ENCODE assay signal across 17 cellular contexts in the genomic region with DNA sequence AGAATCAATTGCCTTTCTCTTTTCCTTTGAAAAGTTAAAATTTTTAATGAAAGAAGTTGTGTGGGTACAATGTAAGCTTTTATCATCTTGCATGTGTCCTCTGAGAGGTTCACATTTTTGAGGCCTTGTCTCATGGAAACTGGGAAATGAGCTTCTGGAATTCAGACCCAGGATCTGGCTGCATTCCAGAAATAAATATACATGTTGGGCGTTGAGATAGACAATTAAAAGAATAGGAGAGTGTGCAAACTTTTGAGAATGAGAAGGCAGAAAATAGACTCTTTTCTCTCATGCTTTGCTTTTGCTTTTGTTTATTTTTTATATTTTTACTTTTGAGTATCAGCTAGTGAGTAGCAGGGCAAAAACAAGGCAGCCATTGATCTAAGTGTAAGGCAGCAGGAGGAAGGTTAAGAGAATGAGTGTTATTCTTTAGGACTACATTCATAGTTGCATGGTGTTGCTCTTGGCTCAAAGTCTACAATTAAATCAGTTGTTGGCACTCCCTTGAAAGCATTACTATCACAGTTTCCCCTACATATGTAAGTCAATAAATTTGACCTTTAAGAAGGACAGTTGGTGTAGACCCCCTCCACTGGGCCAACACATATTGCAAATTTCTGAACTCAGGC. TPM values are rescaled to one million over a fixed set of nuclear protein-coding genes. Genes with fewer than 3 reads are reported as not detected.
DNase-seq lines count a peak whose midpoint lies in the region; ATAC-seq and TF ChIP-seq lines count a peak whose summit lies in the region.
"Had no signal": no experiment of that assay in that cellular context is flagged by ENCODE, and none has a peak within 500 bp of the region (broad histone marks: within the 10 kb centered on the region; RNA-seq: fewer than 3 reads in every experiment).

No MANE protein-coding gene starts in this region.

- H3K4me1 ChIP-seq in GM23248 (ENCODE audit: insufficient read depth) = no peaks in the 10 kb centered on the region

- H3K27ac ChIP-seq in GM23248 (no peak overlapping the region), brain microvascular endothelial cell (no peak overlapping the region)
- H3K27ac ChIP-seq: cardiac muscle cell, transverse colon had no signal

- 5% methylated on average over 1 of the region's 1 CpG for WGBS in GM23248 (ENCODE audit: low coverage in 1 of 2, low lambda C conversion rate in 2 of 2, missing lambda C conversion rate in 2 of 2), 2 experiments

- H3K27me3 ChIP-seq in GM23248 (replicated peaks; ENCODE audit: insufficient read depth) (peaks cover 6% of the 10 kb centered on the region), brain microvascular endothelial cell (replicated peaks) (no peaks in the 10 kb centered on the region)
- H3K27me3 ChIP-seq: cardiac muscle cell, heart left ventricle, right lobe of liver, transverse colon had no signal

- no peak overlapping the region for H3K9ac ChIP-seq in GM23248

- H2AFZ ChIP-seq in GM23248 = no peak overlapping the region

- H4K20me1 ChIP-seq in GM23248 (ENCODE audit: insufficient read depth) = no peaks in the 10 kb centered on the region

- no peaks in the 10 kb centered on the region for H3K9me2 ChIP-seq in GM23248 (ENCODE audit: insufficient read depth)

- no peaks in the 10 kb centered on the region for H3K9me3 ChIP-seq in GM23248 (ENCODE audit: low read depth)
- H3K9me3 ChIP-seq: heart left ventricle, right lobe of liver, transverse colon had no signal

- in situ Hi-C loops in GM23248 (cut with MboI) (no loop called here), brain microvascular endothelial cell (cut with HindIII; ENCODE audit: low pct_ligation_motif_present, low sequenced_read_pairs) (no loop called here)

- no peaks in the 10 kb centered on the region for H3F3A ChIP-seq in GM23248 (ENCODE audit: insufficient read depth)

- H3K4me2 ChIP-seq in GM23248 (ENCODE audit: unreplicated experiment) = no peak overlapping the region

- H3K4me3 ChIP-seq in GM23248 (no peak overlapping the region), brain microvascular endothelial cell (ENCODE audit: low read depth, low read length) (no peak overlapping the region), fibroblast of the aortic adventitia (ENCODE audit: low read depth, low read length) (no peak overlapping the region)
- H3K4me3 ChIP-seq: cardiac muscle cell, heart left ventricle, right lobe of liver, transverse colon had no signal

- no peaks in the 10 kb centered on the region for H3K79me2 ChIP-seq in GM23248 (ENCODE audit: insufficient read depth)

- H3K36me3 ChIP-seq in GM23248 (ENCODE audit: low read depth) = no peaks in the 10 kb centered on the region
- H3K36me3 ChIP-seq in brain microvascular endothelial cell (replicated peaks) = no peaks in the 10 kb centered on the region
- H3K36me3 ChIP-seq: cardiac muscle cell, heart left ventricle, right lobe of liver, transverse colon had no signal

- TF ChIP-seq CTCF in brain microvascular endothelial cell (IDR thresholded peaks at IDR 0.05; ENCODE audit: low read depth, low read length, missing control alignments) (peak; percentile 5), fibroblast of the aortic adventitia (IDR thresholded peaks at IDR 0.05; ENCODE audit: insufficient read depth, low read length) (no peak)

- DNase-seq in GM23248 (peak; percentile 26), brain microvascular endothelial cell (peak; percentile 35), fibroblast of the aortic adventitia (ENCODE audit: low read depth) (peak; percentile 70), pons (ENCODE audit: low spot score) (peak; percentile 81), NCI-H2227 (lab: John Stamatoyannopoulos, UW; ENCODE audit: unreplicated experiment) (no peak)
- DNase-seq: activated naive CD4-positive, alpha-beta T cell; heart left ventricle; naive thymus-derived CD8-positive, alpha-beta T cell; Right ventricle myocardium superior; stimulated activated CD4-positive, alpha-beta T cell treated with anti-CD3 and anti-CD28 coated beads, Interleukin-4, amount 100 ng/mL, for 4 hours; transverse colon had no signal

- ATAC-seq in GM19035 (IDR thresholded peaks at IDR 0.05; ENCODE audit: unreplicated experiment) = no peak
- no peak for ATAC-seq in GM19467 (IDR thresholded peaks at IDR 0.05; ENCODE audit: unreplicated experiment)
- ATAC-seq in GM18511 (IDR thresholded peaks at IDR 0.05; ENCODE audit: unreplicated experiment) = no peak
- ATAC-seq: naive thymus-derived CD8-positive, alpha-beta T cell had no signal

RNA-seq across cellular contexts. Expression of a gene that starts 12.4 kb away (rescaled TPM):
- total RNA-seq in GM23248 (2014; rRNA removed; shearing (Covaris generic)) = 44.6 and 50.7 TPM in 2 replicates
- polyA plus RNA-seq in GM23248 (2016; fragmentation: Nextera tagmentation; extraction: Ambion mirVana) = 8.7 and 9.7 TPM in 2 replicates
- 1.6 and 18.0 TPM in 2 replicates for total RNA-seq in fibroblast of the aortic adventitia (ENCODE audit: low replicate concordance)
- total RNA-seq: naive thymus-derived CD8-positive, alpha-beta T cell; T-helper 2 cell treated with Interferon-gamma antibody and Interleukin-4, amounts not matched to agents 100 ng/mL and 5 ng/mL, for 36 hours had no signal
- polyA plus RNA-seq: naive thymus-derived CD8-positive, alpha-beta T cell had no signal

RNA-seq across cellular contexts. Expression of a gene that starts 26.5 kb away (rescaled TPM):
- total RNA-seq in GM23248 (2014; rRNA removed; shearing (Covaris generic)) = not detected in 2 replicates
- polyA plus RNA-seq in GM23248 (2016; fragmentation: Nextera tagmentation; extraction: Ambion mirVana) = 0.14 and 0.48 TPM in 2 replicates
- total RNA-seq in fibroblast of the aortic adventitia (ENCODE audit: low replicate concordance) = 0.65 and 0.90 TPM in 2 replicates
- total RNA-seq: cardiac muscle cell; naive thymus-derived CD8-positive, alpha-beta T cell; T-helper 2 cell treated with Interferon-gamma antibody and Interleukin-4, amounts not matched to agents 100 ng/mL and 5 ng/mL, for 36 hours had no signal
- polyA plus RNA-seq: naive thymus-derived CD8-positive, alpha-beta T cell had no signal
